ENCODE assay signal across 13 cellular contexts in genomic region chr2:160180690-160181089, GRCh38. TPM values are rescaled to one million over a fixed set of nuclear protein-coding genes. Genes with fewer than 3 reads are reported as not detected.
DNase-seq lines count a peak whose midpoint lies in the region; ATAC-seq, FAIRE-seq and TF ChIP-seq lines count a peak whose summit lies in the region.
"Not testable (repeated sequence)": the region's sequence is repeated elsewhere in the genome, so short reads cannot be mapped to it uniquely, and the experiment has no call there.
"Had no signal": no experiment of that assay in that cellular context is flagged by ENCODE, and none has a peak within 500 bp of the region (broad histone marks: within the 10 kb centered on the region; RNA-seq: fewer than 3 reads in every experiment).

No MANE protein-coding gene starts in this region.

- peak overlapping the region; percentile 9; the same call in 1 of the 2 replicates for H3K4me3 ChIP-seq in H7 (ENCODE audit: insufficient read depth, low read depth, low read length)
- peak overlapping the region; percentile 53 for H3K4me3 ChIP-seq in Loucy (ENCODE audit: low read length, poor library complexity, severe bottlenecking)
- not testable (repeated sequence) for H3K4me3 ChIP-seq in endothelial cell of umbilical vein (replicated peaks in 1 of 3; ENCODE audit: insufficient read depth in 1 of 3, low read depth in 1 of 3, low read length in 3 of 3); neutrophil (ENCODE audit: low read depth in 1 of 2, low read length in 1 of 2)
- H3K4me3 ChIP-seq in HepG2 (replicated peaks in 1 of 3; ENCODE audit: insufficient read depth in 1 of 3, low read depth in 2 of 3, low read length in 3 of 3): peak overlapping the region in 2 of 3 experiments; percentile 48 to 63; a peak in 3 of 6 replicates
- H3K4me3 ChIP-seq in upper lobe of left lung: peak overlapping the region in 2 of 4 donors; percentile 11 to 36

- H4K20me1 ChIP-seq in Loucy (ENCODE audit: insufficient read depth, low read length, poor library complexity, severe bottlenecking); endothelial cell of umbilical vein (replicated peaks; ENCODE audit: control insufficient read depth, extremely low read depth, insufficient read depth, low read length); HepG2 (ENCODE audit: insufficient read depth, low read length): not testable (repeated sequence)

- not testable (repeated sequence) for H3K9me3 Mint-ChIP-seq in CD4-positive, alpha-beta T cell; activated CD4-positive, alpha-beta T cell treated with anti-CD3 and anti-CD28 coated beads, Interleukin-2, amount 10 ng/mL, durations not matched to agents 7 days and 5 days

- not testable (repeated sequence) for TF ChIP-seq EP300 in HepG2 (IDR thresholded peaks at IDR 0.05; ENCODE audit: low read depth in 2 of 2, low read length in 2 of 2); HepG2 (CRISPR knock-in tag; IDR thresholded peaks at IDR 0.05; ENCODE audit: borderline replicate concordance); upper lobe of left lung (IDR thresholded peaks at IDR 0.05)

- peaks cover 17% of the 10 kb centered on the region for H3K4me1 ChIP-seq in Loucy (ENCODE audit: insufficient read depth, low read length, poor library complexity, severe bottlenecking)
- H3K4me1 ChIP-seq in endothelial cell of umbilical vein (ENCODE audit: control insufficient read depth, extremely low read depth, insufficient read depth, low read length); neutrophil (ENCODE audit: control insufficient read depth in 1 of 2, insufficient read depth in 1 of 2, low read depth in 1 of 2, low read length in 1 of 2): not testable (repeated sequence)
- peaks cover 15% of the 10 kb centered on the region for H3K4me1 ChIP-seq in HepG2 (ENCODE audit: insufficient read depth, low read length)
- peaks cover 0 to 16% (median 6%) of the 10 kb centered on the region in 4 donors for H3K4me1 ChIP-seq in upper lobe of left lung

- not testable (repeated sequence) for H3K79me2 ChIP-seq in Loucy (ENCODE audit: insufficient read depth, low read length); endothelial cell of umbilical vein (ENCODE audit: control insufficient read depth, insufficient read depth, low read length); HepG2 (ENCODE audit: insufficient read depth, low read length)

- in situ Hi-C loops in HepG2 (cut with HindIII; ENCODE audit: extremely low pct_ligation_motif_present, low pct_unique_long_range_greater_than_20kb): not testable (repeated sequence)

- WGBS in HepG2 (ENCODE audit: low lambda C conversion rate): 44% methylated on average over 6 of the region's 7 CpGs
- 67 to 79% methylated on average over 7 of the region's 7 CpGs for WGBS in upper lobe of left lung, 2 donors

- not testable (repeated sequence) for TF ChIP-seq POLR2A in endothelial cell of umbilical vein (IDR thresholded peaks at IDR 0.05; ENCODE audit: low read depth, low read length); HepG2 (IDR thresholded peaks at IDR 0.05; ENCODE audit: insufficient read depth in 1 of 2, low read depth in 2 of 2, low read length in 2 of 2); upper lobe of left lung (IDR thresholded peaks at IDR 0.05)

- H3K9ac ChIP-seq in Loucy (ENCODE audit: low read depth, low read length, poor library complexity, severe bottlenecking): peak overlapping the region; percentile 66
- H3K9ac ChIP-seq in endothelial cell of umbilical vein (replicated peaks; ENCODE audit: extremely low read depth, insufficient read depth, low read length); HepG2 (ENCODE audit: insufficient read depth, low read depth, low read length): not testable (repeated sequence)

- H3K9me2 ChIP-seq in Loucy (replicated peaks; ENCODE audit: low read depth, low read length): not testable (repeated sequence)

- peaks cover 20% of the 10 kb centered on the region for H3K4me1 Mint-ChIP-seq in CD4-positive, alpha-beta T cell (ENCODE audit: low read depth)
- peaks cover 18% of the 10 kb centered on the region for H3K4me1 Mint-ChIP-seq in activated CD4-positive, alpha-beta T cell treated with anti-CD3 and anti-CD28 coated beads, Interleukin-2, amount 10 ng/mL, durations not matched to agents 7 days and 5 days

- not testable (repeated sequence) for TF ChIP-seq RAD21 in HepG2 (CRISPR knock-in tag; IDR thresholded peaks at IDR 0.05)

- H3K27ac Mint-ChIP-seq in CD4-positive, alpha-beta T cell: peak overlapping the region; percentile 85
- peak overlapping the region; percentile 78 for H3K27ac Mint-ChIP-seq in activated CD4-positive, alpha-beta T cell treated with anti-CD3 and anti-CD28 coated beads, Interleukin-2, amount 10 ng/mL, durations not matched to agents 7 days and 5 days

- DNase-seq in CD4-positive, alpha-beta T cell; H7; activated CD4-positive, alpha-beta T cell treated with anti-CD3 and anti-CD28 coated beads, Interleukin-2, amount 10 ng/mL, durations not matched to agents 7 days and 5 days; endothelial cell of umbilical vein (ENCODE audit: low read depth, low spot score); HepG2 (ENCODE audit: low spot score); upper lobe of left lung: not testable (repeated sequence)

- dilution Hi-C loops in endothelial cell of umbilical vein (cut with MboI; ENCODE audit: extremely low pct_ligation_motif_present, low sequenced_read_pairs): not testable (repeated sequence)

- H3K27me3 Mint-ChIP-seq in CD4-positive, alpha-beta T cell; activated CD4-positive, alpha-beta T cell treated with anti-CD3 and anti-CD28 coated beads, Interleukin-2, amount 10 ng/mL, durations not matched to agents 7 days and 5 days: not testable (repeated sequence)

- H3K27ac ChIP-seq in CD4-positive, alpha-beta T cell (ENCODE audit: low read depth, low read length); HepG2 (ENCODE audit: extremely low read length, insufficient read depth, low read length): not testable (repeated sequence)
- peak overlapping the region; percentile 71 for H3K27ac ChIP-seq in endothelial cell of umbilical vein (ENCODE audit: insufficient read depth, low read depth, low read length)
- H3K27ac ChIP-seq in neutrophil: peak overlapping the region; percentile 71
- peak overlapping the region; percentile 42 to 66 (median 61) for H3K27ac ChIP-seq in upper lobe of left lung

- not testable (repeated sequence) for H3K4me3 Mint-ChIP-seq in CD4-positive, alpha-beta T cell; activated CD4-positive, alpha-beta T cell treated with anti-CD3 and anti-CD28 coated beads, Interleukin-2, amount 10 ng/mL, durations not matched to agents 7 days and 5 days

- intact Hi-C loops in CD4-positive, alpha-beta T cell (cut with DNase I, micrococcal nuclease); HepG2 (cut with micrococcal nuclease; ENCODE audit: unreplicated experiment): not testable (repeated sequence)
- intact Hi-C loops in endothelial cell of umbilical vein (cut with micrococcal nuclease): loop anchor here (2.0 kb wide), 1 partner anchor 24 kb away; no protein-coding TSS in a partner anchor

- CTCF ChIA-PET in CD4-positive, alpha-beta T cell (lab: Charles Lee); HepG2 (lab: Yijun Ruan, JAX; ENCODE audit: low intra/inter-chr PET ratio, low total read pairs): not testable (repeated sequence)
- CTCF ChIA-PET in activated CD4-positive, alpha-beta T cell treated with anti-CD3 and anti-CD28 coated beads, Interleukin-2, amount 10 ng/mL, durations not matched to agents 7 days and 5 days (lab: Charles Lee): interaction anchor here (0.7 to 0.8 kb wide), 2 partner anchors 70 to 458 kb away, joined by 3 to 4 read pairs; no protein-coding TSS in a partner anchor
- CTCF ChIA-PET in endothelial cell of umbilical vein (lab: Charles Lee): interaction anchor here (1.0 to 1.5 kb wide), 5 partner anchors 27 to 790 kb away, joined by 3 to 5 read pairs (median 3); no protein-coding TSS in a partner anchor

- not testable (repeated sequence) for TF ChIP-seq CTCF in CD4-positive, alpha-beta T cell (IDR thresholded peaks at IDR 0.05); Loucy (conservative IDR thresholded peaks at IDR 0.05; ENCODE audit: low read length); endothelial cell of umbilical vein (IDR thresholded peaks at IDR 0.05; ENCODE audit: extremely low read depth in 1 of 2, insufficient read depth in 1 of 2, low read depth in 1 of 2, low read length in 2 of 2); HepG2 (CRISPR knock-in tag; IDR thresholded peaks at IDR 0.05); neutrophil (IDR thresholded peaks at IDR 0.05); upper lobe of left lung (IDR thresholded peaks at IDR 0.05)

- H3K36me3 ChIP-seq in H7 (replicated peaks; ENCODE audit: control insufficient read depth, insufficient read depth, low read length); Loucy (ENCODE audit: insufficient read depth, low read length); endothelial cell of umbilical vein (ENCODE audit: control insufficient read depth in 2 of 2, extremely low read depth in 1 of 2, insufficient read depth in 2 of 2, low read length in 2 of 2); HepG2 (replicated peaks in 1 of 2; ENCODE audit: control insufficient read depth in 1 of 2, insufficient read depth in 2 of 2, low read length in 2 of 2); neutrophil; upper lobe of left lung: not testable (repeated sequence)

- H2AFZ ChIP-seq in Loucy (ENCODE audit: low read length) (peak overlapping the region; percentile 93), endothelial cell of umbilical vein (ENCODE audit: low read depth, low read length) (peak overlapping the region; percentile 75), HepG2 (ENCODE audit: low read length) (peak overlapping the region; percentile 34)

- not testable (repeated sequence) for H3K9me1 ChIP-seq in endothelial cell of umbilical vein (replicated peaks; ENCODE audit: control insufficient read depth, extremely low read depth, insufficient read depth, low read length)

- not testable (repeated sequence) for BruUV-seq in endothelial cell of umbilical vein (replicated peaks; lab: Mats Ljungman, UMichigan); HepG2 (replicated peaks; lab: Mats Ljungman, UMichigan)

- not testable (repeated sequence) for FAIRE-seq in endothelial cell of umbilical vein (lab: Jason Lieb, UNC); HepG2 (lab: Jason Lieb, UNC)

- H3K4me2 ChIP-seq in Loucy (ENCODE audit: low read depth, low read length, poor library complexity, severe bottlenecking) (peak overlapping the region; percentile 79), HepG2 (ENCODE audit: low read depth, low read length) (peak overlapping the region; percentile 84)
- H3K4me2 ChIP-seq in endothelial cell of umbilical vein (ENCODE audit: insufficient read depth, low read length): not testable (repeated sequence)

- H3K27me3 ChIP-seq in CD4-positive, alpha-beta T cell (ENCODE audit: control insufficient read depth, insufficient read depth, low read length); H7 (ENCODE audit: control insufficient read depth, insufficient read depth, low read length); Loucy (ENCODE audit: insufficient read depth, low read length, poor library complexity, severe bottlenecking); endothelial cell of umbilical vein (ENCODE audit: control insufficient read depth in 2 of 2, insufficient read depth in 2 of 2, low read length in 2 of 2); neutrophil; upper lobe of left lung: not testable (repeated sequence)
- 0 out of 5 replicates have a peak, but pooled peaks cover 0 to 11% of the 10 kb centered on the region in 2 experiments for H3K27me3 ChIP-seq in HepG2 (ENCODE audit: control insufficient read depth in 1 of 2, insufficient read depth in 2 of 2, low read length in 2 of 2)

- not testable (repeated sequence) for H3K9me3 ChIP-seq in CD4-positive, alpha-beta T cell (ENCODE audit: control insufficient read depth, low read length); Loucy (ENCODE audit: insufficient read depth, low read depth, low read length); endothelial cell of umbilical vein (replicated peaks; ENCODE audit: control insufficient read depth, insufficient read depth, low read length); HepG2 (ENCODE audit: low read length); neutrophil; upper lobe of left lung

- H3F3A ChIP-seq in Loucy (ENCODE audit: low read depth): not testable (repeated sequence)

- ATAC-seq in CD4-positive, alpha-beta T cell (ENCODE audit: poor library complexity); upper lobe of left lung (ENCODE audit: low FRiP score in 2 of 2): not testable (repeated sequence)
- peak; percentile 72 for ATAC-seq in HepG2

- POLR2A ChIA-PET in CD4-positive, alpha-beta T cell (lab: Charles Lee): interaction anchor here (1.1 kb wide), 1 partner anchor 71 kb away, joined by 4 read pairs; no protein-coding TSS in a partner anchor
- POLR2A ChIA-PET in activated CD4-positive, alpha-beta T cell treated with anti-CD3 and anti-CD28 coated beads, Interleukin-2, amount 10 ng/mL, durations not matched to agents 7 days and 5 days (lab: Charles Lee); HepG2 (lab: Yijun Ruan, JAX): not testable (repeated sequence)
- POLR2A ChIA-PET in endothelial cell of umbilical vein (lab: Charles Lee): interaction anchor here (0.7 kb wide), 1 partner anchor 83 kb away, joined by 4 read pairs; no protein-coding TSS in a partner anchor

- not testable (repeated sequence) for H3K36me3 Mint-ChIP-seq in CD4-positive, alpha-beta T cell (ENCODE audit: low read depth); activated CD4-positive, alpha-beta T cell treated with anti-CD3 and anti-CD28 coated beads, Interleukin-2, amount 10 ng/mL, durations not matched to agents 7 days and 5 days (ENCODE audit: low read depth)

RNA-seq across cellular contexts. Expression of gene ITGB6, which starts 19.4 kb away (rescaled TPM):
- not detected for total RNA-seq in CD4-positive, alpha-beta T cell
- total RNA-seq in H7 (2014; rRNA removed; shearing (Covaris generic)): not detected in 2 replicates
- not detected for total RNA-seq in activated CD4-positive, alpha-beta T cell treated with anti-CD3 and anti-CD28 coated beads, Interleukin-2, amount 10 ng/mL, durations not matched to agents 7 days and 5 days
- total RNA-seq in endothelial cell of umbilical vein: not detected in 2 replicates
- polyA plus RNA-seq in endothelial cell of umbilical vein: 0.03 and 0.05 TPM in 2 replicates
- 0.03 and 0.04 TPM in 2 replicates for polyA plus RNA-seq in endothelial cell of umbilical vein (2011; cell fraction: cytosol; rRNA removed)
- polyA plus RNA-seq in endothelial cell of umbilical vein (2011; cell fraction: nucleus; rRNA removed): 0.11 and 0.13 TPM in 2 replicates
- 0.05 TPM in 2 replicates for polyA plus RNA-seq in endothelial cell of umbilical vein (2012)
- not detected in 2 replicates for polyA minus RNA-seq in endothelial cell of umbilical vein
- polyA minus RNA-seq in endothelial cell of umbilical vein (2011; cell fraction: cytosol; rRNA and poly(A)+ RNA removed): not detected
- polyA minus RNA-seq in endothelial cell of umbilical vein (2011; cell fraction: nucleus; rRNA and poly(A)+ RNA removed): 0.14 TPM in 1 of 2 replicates, not detected in the other
- total RNA-seq in HepG2 (2016; rRNA removed; fragmentation: Illumina TruSeq; extraction: Trizol): not detected in 2 replicates
- not detected in 2 replicates for total RNA-seq in HepG2 (2016; cell fraction: cytosol; rRNA removed; fragmentation: Illumina TruSeq; extraction: Trizol; ENCODE audit: low read depth)
- not detected in 2 replicates for total RNA-seq in HepG2 (2016; cell fraction: insoluble cytoplasmic fraction; rRNA removed; fragmentation: Illumina TruSeq; extraction: Trizol)
- total RNA-seq in HepG2 (2016; cell fraction: membrane; rRNA removed; fragmentation: Illumina TruSeq; extraction: Trizol): not detected in 2 replicates
- total RNA-seq in HepG2 (2016; cell fraction: nucleus; rRNA removed; fragmentation: Illumina TruSeq; extraction: Trizol): not detected in 2 replicates
- polyA plus RNA-seq in HepG2 (2011; rRNA removed): not detected in 2 replicates
- not detected in 2 replicates for polyA plus RNA-seq in HepG2 (2011; cell fraction: cytosol; rRNA removed)
- not detected in 2 replicates for polyA plus RNA-seq in HepG2 (2011; cell fraction: nucleus; rRNA removed)
- not detected in 2 replicates for polyA plus RNA-seq in HepG2 (2012)
- polyA plus RNA-seq in HepG2 (2016; cell fraction: cytosol; fragmentation: Illumina TruSeq; extraction: Trizol; ENCODE audit: low read depth): not detected in 2 replicates
- polyA plus RNA-seq in HepG2 (2016; cell fraction: insoluble cytoplasmic fraction; fragmentation: Illumina TruSeq; extraction: Trizol; ENCODE audit: low read depth): not detected in 2 replicates
- polyA plus RNA-seq in HepG2 (2016; cell fraction: membrane; fragmentation: Illumina TruSeq; extraction: Trizol; ENCODE audit: low read depth): not detected in 2 replicates
- polyA plus RNA-seq in HepG2 (2016; cell fraction: nucleus; fragmentation: Illumina TruSeq; extraction: Trizol; ENCODE audit: insufficient read depth, low read depth): not detected in 2 replicates
- polyA minus RNA-seq in HepG2 (2011; rRNA and poly(A)+ RNA removed; ENCODE audit: low replicate concordance): 0.26 TPM in 1 of 2 replicates, not detected in the other
- polyA minus RNA-seq in HepG2 (2011; cell fraction: cytosol; rRNA and poly(A)+ RNA removed): not detected in 2 replicates
- polyA minus RNA-seq in HepG2 (2011; cell fraction: nucleus; rRNA and poly(A)+ RNA removed): not detected in 2 replicates
- total RNA-seq in upper lobe of left lung: 100 to 1,000 TPM in 1 of 6 donors, 10 to 100 TPM in 5; 52.6 to 124 (median 68.8) TPM
- total RNA-seq: activated CD4-positive, alpha-beta memory T cell treated with anti-CD3 and anti-CD28 coated beads for 36 hours; CD4-positive, alpha-beta memory T cell; dermis microvascular lymphatic vessel endothelial cell; G401 had no signal
- polyA plus RNA-seq: CD4-positive, alpha-beta memory T cell; immature natural killer cell had no signal

Comparison
In these comparisons a context has a peak if more than half of its experiments do, and no peak if none do; other contexts are left out.
1. H2AFZ ChIP-seq: peak in every context shown above with its lines; median percentile 93 in Loucy; 75 in endothelial cell of umbilical vein; 34 in HepG2.
2. RNA of gene ITGB6, which starts 19.4 kb away (total RNA-seq): 52.6 to 124 TPM in upper lobe of left lung; not detected in endothelial cell of umbilical vein, not detected in CD4-positive, alpha-beta T cell, not detected in H7, not detected in activated CD4-positive, alpha-beta T cell treated with anti-CD3 and anti-CD28 coated beads, Interleukin-2, amount 10 ng/mL, durations not matched to agents 7 days and 5 days and not detected in HepG2; every median in the first group is over 10 times any median in the second.